In the genomic region with DNA sequence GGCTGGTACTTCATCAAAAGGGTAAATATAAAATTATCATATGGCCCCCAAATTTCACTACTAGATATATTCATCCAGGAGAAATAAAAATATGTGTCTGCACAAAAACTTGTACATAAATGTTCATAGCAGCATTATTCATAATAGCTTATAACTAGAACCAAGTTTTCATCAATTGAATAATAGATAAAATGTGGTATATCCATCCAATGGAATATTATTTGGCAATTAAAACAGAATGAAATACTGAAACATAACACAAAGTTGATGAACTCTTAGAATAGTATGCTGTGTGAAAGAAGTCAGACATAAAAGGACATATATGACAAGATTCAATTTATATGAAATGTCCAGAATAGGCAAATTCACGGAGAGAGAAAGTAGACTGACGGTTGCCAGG, we compare ENCODE assay signal across 26 cellular contexts.
"Had no signal": no experiment of that assay in that cellular context is flagged by ENCODE, and none has a peak within 500 bp of the region (broad histone marks: within the 10 kb centered on the region; RNA-seq: fewer than 3 reads in every experiment).

No MANE protein-coding gene starts in this region.

- DNase-seq: colonic mucosa; cortex of kidney; dermis blood vessel endothelial cell; dorsolateral prefrontal cortex; effector CD4-positive, alpha-beta T cell; effector CD8-positive, alpha-beta T cell; effector memory CD4-positive, alpha-beta T cell; effector memory CD8-positive, alpha-beta T cell; endodermal cell; erythroblast; esophagus squamous epithelium; foreskin fibroblast; foreskin keratinocyte; foreskin melanocyte; gastrocnemius medialis; glutamatergic neuron; head of caudate nucleus; heart left ventricle; heart right ventricle had no signal

- H3K9me3 ChIP-seq: colonic mucosa, esophagus squamous epithelium, gastrocnemius medialis, heart left ventricle had no signal

- H3K79me2 ChIP-seq: hepatocyte had no signal

- H3K36me3 ChIP-seq: colonic mucosa, esophagus muscularis mucosa, esophagus squamous epithelium, gastrocnemius medialis, gastroesophageal sphincter, heart left ventricle, heart right ventricle had no signal

- FAIRE-seq: endothelial cell of umbilical vein had no signal

- ATAC-seq: effector memory CD8-positive, alpha-beta T cell; esophagus mucosa; foreskin keratinocyte; gastrocnemius medialis; gastroesophageal sphincter; heart left ventricle; heart right ventricle had no signal

- H3K4me1 ChIP-seq: colonic mucosa, esophagus muscularis mucosa, esophagus squamous epithelium, foreskin keratinocyte, gastrocnemius medialis, gastroesophageal sphincter, heart left ventricle, heart right ventricle had no signal

- H2AFZ ChIP-seq: hepatocyte had no signal

- H3K4me2 ChIP-seq: hepatocyte had no signal

- H3K27ac ChIP-seq: colonic mucosa, coronary artery, dorsolateral prefrontal cortex, epithelial cell of prostate, esophagus muscularis mucosa, esophagus squamous epithelium, foreskin keratinocyte, gastrocnemius medialis, gastroesophageal sphincter, heart left ventricle, heart right ventricle, hepatocyte had no signal

- H3K4me3 ChIP-seq: colonic mucosa, coronary artery, dorsolateral prefrontal cortex, esophagus muscularis mucosa, esophagus squamous epithelium, gastrocnemius medialis, gastroesophageal sphincter, heart left ventricle, heart right ventricle, hepatocyte had no signal

- H3K27me3 ChIP-seq: colonic mucosa, esophagus muscularis mucosa, esophagus squamous epithelium, gastrocnemius medialis, gastroesophageal sphincter, heart left ventricle, heart right ventricle, hepatocyte had no signal
